In genomic region chr12:49762468-49762847, GRCh38 we compare ENCODE assay signal across 12 cellular contexts. TPM values are rescaled to one million over a fixed set of nuclear protein-coding genes. Genes with fewer than 3 reads are reported as not detected.
A peak's percentile ranks its signal among the peaks of the same experiment; 100 is the strongest.
DNase-seq lines count a peak whose midpoint lies in the region; ATAC-seq and TF ChIP-seq lines count a peak whose summit lies in the region.
"Had no signal": no experiment of that assay in that cellular context is flagged by ENCODE, and none has a peak within 500 bp of the region (broad histone marks: within the 10 kb centered on the region; RNA-seq: fewer than 3 reads in every experiment).

No MANE protein-coding gene starts in this region.

- H3K27ac Mint-ChIP-seq in activated naive CD4-positive, alpha-beta T cell treated with anti-CD3 and anti-CD28 coated beads, Interleukin-2, amount 50 U/mL, for 24 hours = peak overlapping the region; percentile 89

- H3K4me3 Mint-ChIP-seq in activated naive CD4-positive, alpha-beta T cell treated with anti-CD3 and anti-CD28 coated beads, Interleukin-2, amount 50 U/mL, for 24 hours = peak overlapping the region; percentile 58

- peaks cover 63% of the 10 kb centered on the region for H3K4me1 ChIP-seq in KMS-11 (ENCODE audit: low read depth, poor library complexity, severe bottlenecking)

- ATAC-seq in HG03439 (IDR thresholded peaks at IDR 0.05; ENCODE audit: unreplicated experiment) = no peak
- no peak for ATAC-seq in HG03342 (IDR thresholded peaks at IDR 0.05; ENCODE audit: unreplicated experiment)

- no peaks in the 10 kb centered on the region for H4K20me1 ChIP-seq in KMS-11 (ENCODE audit: insufficient read depth)

- no peak overlapping the region for H3K9ac ChIP-seq in KMS-11

- peak; percentile 59 for DNase-seq in activated CD8-positive, alpha-beta memory T cell treated with anti-CD3 and anti-CD28 coated beads, Interleukin-2, amount 50 U/mL, for 48 hours
- no peak for DNase-seq in activated CD8-positive, alpha-beta memory T cell treated with anti-CD3 and anti-CD28 coated beads for 24 hours
- DNase-seq in posterior vena cava (ENCODE audit: low spot score) (peak; percentile 20), GM13976 (ENCODE audit: low spot score) (no peak)
- DNase-seq: NCI-H2029, NCI-H748 treated with DMSO at 0.1 percent for 48 hours had no signal

- H3K4me3 ChIP-seq in KMS-11 (IDR thresholded peaks at IDR 0.05; ENCODE audit: insufficient read depth, low read depth, low read length) = no peak overlapping the region
- H3K4me3 ChIP-seq: adrenal gland, lower lobe of right lung had no signal

- no peak overlapping the region for H2AFZ ChIP-seq in KMS-11 (ENCODE audit: low read depth)

- H3K27me3 Mint-ChIP-seq in activated naive CD4-positive, alpha-beta T cell treated with anti-CD3 and anti-CD28 coated beads, Interleukin-2, amount 50 U/mL, for 24 hours = no peaks in the 10 kb centered on the region

- H3K9me3 Mint-ChIP-seq in activated naive CD4-positive, alpha-beta T cell treated with anti-CD3 and anti-CD28 coated beads, Interleukin-2, amount 50 U/mL, for 24 hours = no peaks in the 10 kb centered on the region

- H3K27me3 ChIP-seq in KMS-11 (ENCODE audit: insufficient read depth, low read depth) = no peaks in the 10 kb centered on the region
- H3K27me3 ChIP-seq: adrenal gland had no signal

- H3K4me1 Mint-ChIP-seq in activated naive CD4-positive, alpha-beta T cell treated with anti-CD3 and anti-CD28 coated beads, Interleukin-2, amount 50 U/mL, for 24 hours = peaks cover 60% of the 10 kb centered on the region

- in situ Hi-C loops in GM13976 (cut with MboI; ENCODE audit: low sequenced_read_pairs, unreplicated experiment) = no loop called here

- intact Hi-C loops in posterior vena cava (cut with DNase I) = no loop called here

- peak overlapping the region; percentile 45; the same call in 1 of the 2 replicates for H3K27ac ChIP-seq in KMS-11
- H3K27ac ChIP-seq: adrenal gland, lower lobe of right lung had no signal

- H3K79me2 ChIP-seq in KMS-11 (ENCODE audit: insufficient read depth, low read depth) = peaks cover 9% of the 10 kb centered on the region; the same call in 1 of the 2 replicates

- TF ChIP-seq CTCF in KMS-11 (conservative IDR thresholded peaks at IDR 0.05; ENCODE audit: low read depth, low read length) = no peak
- no peak for TF ChIP-seq CTCF in GM13976 (IDR thresholded peaks at IDR 0.05; ENCODE audit: borderline replicate concordance, control extremely low read depth, extremely low read depth, insufficient read depth, missing control alignments)

- H3K36me3 Mint-ChIP-seq in activated naive CD4-positive, alpha-beta T cell treated with anti-CD3 and anti-CD28 coated beads, Interleukin-2, amount 50 U/mL, for 24 hours = peaks cover 33% of the 10 kb centered on the region

- H3K36me3 ChIP-seq in KMS-11 (ENCODE audit: insufficient read depth) = peaks cover 10% of the 10 kb centered on the region

- H3K4me2 ChIP-seq in KMS-11 = peak overlapping the region; percentile 33

RNA-seq across cellular contexts. Expression of gene TMBIM6, which starts 21.1 kb away (rescaled TPM):
- total RNA-seq in posterior vena cava = 100 to 1,000 TPM; 285 to 313 TPM

RNA-seq across cellular contexts. Expression of gene FMNL3, which starts 55.3 kb away (rescaled TPM):
- 10 to 100 TPM; 16.6 to 27.9 TPM for total RNA-seq in posterior vena cava

Comparison
In these comparisons a context has a peak if more than half of its experiments do, and no peak if none do; other contexts are left out.
1. DNase-seq: peak in activated CD8-positive, alpha-beta memory T cell treated with anti-CD3 and anti-CD28 coated beads, Interleukin-2, amount 50 U/mL, for 48 hours (single experiment) and posterior vena cava (single experiment); none in activated CD8-positive, alpha-beta memory T cell treated with anti-CD3 and anti-CD28 coated beads for 24 hours (single experiment) and GM13976 (single experiment).